16 cellular contexts compared by ENCODE assay signal in the genomic region with DNA sequence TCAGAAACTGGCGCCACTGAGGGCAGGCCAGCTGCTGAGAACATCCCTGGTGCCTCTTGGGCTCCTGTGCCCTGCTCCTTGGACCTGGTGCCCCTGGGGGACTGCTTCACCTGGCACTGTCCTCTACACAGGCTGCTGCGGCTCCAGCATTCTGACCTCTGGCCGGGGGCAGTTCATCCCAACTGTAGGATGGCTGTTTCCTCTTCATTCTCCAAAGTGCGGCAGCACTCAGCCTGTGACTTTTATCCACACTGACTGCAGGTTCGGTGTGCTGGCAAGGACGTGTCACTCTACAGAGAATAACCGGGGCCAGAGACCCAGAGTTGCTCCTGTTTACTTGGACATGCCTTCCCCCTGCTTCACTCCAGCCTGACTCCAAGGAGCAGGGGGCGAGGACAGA.
"Had no signal": no experiment of that assay in that cellular context is flagged by ENCODE, and none has a peak within 500 bp of the region (broad histone marks: within the 10 kb centered on the region; RNA-seq: fewer than 3 reads in every experiment).

No MANE protein-coding gene starts in this region.

- ATAC-seq: effector memory CD8-positive, alpha-beta T cell; foreskin keratinocyte; mucosa of descending colon; naive thymus-derived CD8-positive, alpha-beta T cell; right cardiac atrium had no signal

- H3K9me3 ChIP-seq: mucosa of descending colon, ovary, tibial nerve had no signal

- H3K27me3 ChIP-seq: ovary, tibial nerve had no signal

- H3K4me3 ChIP-seq: hepatocyte, mucosa of descending colon, ovary, smooth muscle cell, tibial nerve had no signal

- H3K36me3 ChIP-seq: ovary, tibial nerve had no signal

- H3K9me3 Mint-ChIP-seq: dendritic cell treated with granulocyte-macrophage colony-stimulating factor and Interleukin-4, amounts not matched to agents 40 ng/mL and 50 ng/mL, for 4 days; effector memory CD8-positive, alpha-beta T cell; naive thymus-derived CD8-positive, alpha-beta T cell had no signal

- H3K27ac ChIP-seq: foreskin keratinocyte, hepatocyte, ovary, tibial nerve had no signal

- H3K27ac Mint-ChIP-seq: dendritic cell treated with granulocyte-macrophage colony-stimulating factor and Interleukin-4, amounts not matched to agents 40 ng/mL and 50 ng/mL, for 4 days; effector memory CD8-positive, alpha-beta T cell; naive thymus-derived CD8-positive, alpha-beta T cell had no signal

- H3K36me3 Mint-ChIP-seq: naive thymus-derived CD8-positive, alpha-beta T cell had no signal

- H3K4me1 ChIP-seq: foreskin keratinocyte had no signal

- DNase-seq: cerebellar nuclear complex; effector memory CD8-positive, alpha-beta T cell; erythroblast; foreskin keratinocyte; head of caudate nucleus; kidney glomerular epithelial cell; mucosa of descending colon; naive thymus-derived CD8-positive, alpha-beta T cell; ovary; right cardiac atrium; stimulated activated CD4-positive, alpha-beta T cell treated with anti-CD3 and anti-CD28 coated beads, Interleukin-2, amount 100 ng/mL, for 48 hours; stimulated activated naive CD4-positive, alpha-beta T cell treated with Interleukin-2 at 50 U/mL for 16 hours had no signal

- H3K4me3 Mint-ChIP-seq: dendritic cell treated with granulocyte-macrophage colony-stimulating factor and Interleukin-4, amounts not matched to agents 40 ng/mL and 50 ng/mL, for 4 days; effector memory CD8-positive, alpha-beta T cell; naive thymus-derived CD8-positive, alpha-beta T cell had no signal
